8 cellular contexts compared by ENCODE assay signal in the genomic region with DNA sequence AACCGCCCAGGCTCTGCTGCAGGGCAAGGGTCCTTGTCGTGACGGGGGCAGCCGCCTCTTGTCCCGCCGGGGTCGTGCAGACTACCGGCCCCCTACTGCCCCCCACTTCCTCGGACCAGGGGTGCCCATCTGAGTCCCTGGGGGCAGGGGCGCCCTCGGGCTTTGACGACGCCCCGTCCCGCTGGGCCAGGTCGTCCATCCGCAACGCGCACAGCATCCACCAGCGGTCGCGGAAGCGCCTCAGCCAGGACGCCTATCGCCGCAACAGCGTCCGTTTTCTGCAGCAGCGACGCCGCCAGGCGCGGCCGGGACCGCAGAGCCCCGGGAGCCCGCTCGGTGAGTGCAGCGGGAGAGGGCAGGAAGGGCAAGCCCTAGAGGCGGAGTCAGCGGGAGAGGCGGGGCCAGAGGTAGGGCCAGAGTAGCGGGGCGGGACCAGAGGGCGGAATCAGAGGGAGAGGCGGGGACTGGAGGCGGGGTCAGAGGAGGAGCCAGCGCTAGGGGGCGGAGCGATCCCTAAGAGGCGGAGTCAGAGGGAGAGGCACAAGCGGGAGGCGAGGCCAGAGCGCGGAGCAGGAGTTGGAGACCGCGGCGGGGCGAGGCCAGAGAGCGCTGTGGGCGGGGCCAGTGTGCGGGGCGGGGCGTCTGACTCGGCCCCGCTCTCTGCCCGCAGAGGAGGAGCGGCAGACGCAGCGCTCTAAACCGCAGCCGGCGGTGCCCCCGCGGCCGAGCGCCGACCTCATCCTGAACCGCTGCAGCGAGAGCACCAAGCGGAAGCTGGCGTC. TPM values are rescaled to one million over a fixed set of nuclear protein-coding genes. Genes with fewer than 3 reads are reported as not detected.
A peak's percentile ranks its signal among the peaks of the same experiment; 100 is the strongest.
DNase-seq lines count a peak whose midpoint lies in the region; ATAC-seq and TF ChIP-seq lines count a peak whose summit lies in the region.
"Not testable (repeated sequence)": the region's sequence is repeated elsewhere in the genome, so short reads cannot be mapped to it uniquely, and the experiment has no call there.

No MANE protein-coding gene starts in this region.

- H3K27ac ChIP-seq in parathyroid adenoma, thoracic aorta: not testable (repeated sequence)

- not testable (repeated sequence) for H3K27ac Mint-ChIP-seq in activated naive CD4-positive, alpha-beta T cell treated with anti-CD3 and anti-CD28 coated beads, Interleukin-2, amount 50 U/mL, for 72 hours

- not testable (repeated sequence) for H3K79me2 ChIP-seq in parathyroid adenoma

- H2AFZ ChIP-seq in parathyroid adenoma: peak overlapping the region; percentile 60

- H3K9ac ChIP-seq in parathyroid adenoma: not testable (repeated sequence)

- not testable (repeated sequence) for H3K4me3 ChIP-seq in parathyroid adenoma (ENCODE audit: low read depth, low read length)
- peak overlapping the region; percentile 63 for H3K4me3 ChIP-seq in thoracic aorta

- DNase-seq in NCI-H187 treated with DMSO at 0.1 percent for 48 hours (lab: John Stamatoyannopoulos, UW): peak; percentile 18
- peak; percentile 81 for DNase-seq in SW480 (ENCODE audit: low spot score)
- DNase-seq in activated naive CD4-positive, alpha-beta T cell treated with anti-CD3 and anti-CD28 coated beads, Interleukin-2, amount 50 U/mL, for 72 hours (ENCODE audit: low spot score in 2 of 2): peak; percentile 98 to 99
- peak; percentile 89 for DNase-seq in glomerular visceral epithelial cell (ENCODE audit: extremely low spot score)
- DNase-seq in thoracic aorta (ENCODE audit: low spot score): peak; percentile 88

- H3K9me3 ChIP-seq in parathyroid adenoma (ENCODE audit: control insufficient read depth, low read length); thoracic aorta: not testable (repeated sequence)

- TF ChIP-seq CTCF in parathyroid adenoma (IDR thresholded peaks at IDR 0.05); thoracic aorta (IDR thresholded peaks at IDR 0.05): not testable (repeated sequence)

- H3K9me3 Mint-ChIP-seq in activated naive CD4-positive, alpha-beta T cell treated with anti-CD3 and anti-CD28 coated beads, Interleukin-2, amount 50 U/mL, for 72 hours: not testable (repeated sequence)

- not testable (repeated sequence) for H3K36me3 Mint-ChIP-seq in activated naive CD4-positive, alpha-beta T cell treated with anti-CD3 and anti-CD28 coated beads, Interleukin-2, amount 50 U/mL, for 72 hours

- H3K4me2 ChIP-seq in parathyroid adenoma (ENCODE audit: low read length): not testable (repeated sequence)

- not testable (repeated sequence) for H3K36me3 ChIP-seq in parathyroid adenoma (ENCODE audit: control insufficient read depth, insufficient read depth, low read length); thoracic aorta

- ATAC-seq in GM18519 (IDR thresholded peaks at IDR 0.05; ENCODE audit: low FRiP score, unreplicated experiment): peak; percentile 69
- ATAC-seq in HG02981 (IDR thresholded peaks at IDR 0.05; ENCODE audit: unreplicated experiment): peak; percentile 86
- peak; percentile 93 to 94 for ATAC-seq in activated naive CD4-positive, alpha-beta T cell treated with anti-CD3 and anti-CD28 coated beads, Interleukin-2, amount 50 U/mL, for 72 hours
- ATAC-seq in thoracic aorta (ENCODE audit: insufficient number of reproducible peaks, low FRiP score, low read depth): peak; percentile 97

- not testable (repeated sequence) for H3K27me3 ChIP-seq in parathyroid adenoma (ENCODE audit: control insufficient read depth, insufficient read depth, low read length); thoracic aorta (replicated peaks; ENCODE audit: insufficient read depth)

- not testable (repeated sequence) for H3K4me1 ChIP-seq in parathyroid adenoma; thoracic aorta (ENCODE audit: control insufficient read depth in 1 of 2, low read depth in 2 of 2)

RNA-seq across cellular contexts. Expression of a gene that starts 14.7 kb away (rescaled TPM):
- total RNA-seq in activated naive CD4-positive, alpha-beta T cell treated with anti-CD3 and anti-CD28 coated beads, Interleukin-2, amount 50 U/mL, for 72 hours: 1 to 10 TPM; 1.4 to 3.2 TPM
- 10 to 100 TPM in 1 of 2 donors, 1 to 10 TPM in 1; 3.3 to 18.1 TPM for total RNA-seq in thoracic aorta

Comparison
In these comparisons a context has a peak if more than half of its experiments do, and no peak if none do; other contexts are left out.
1. DNase-seq: peak in every context shown above with its lines; median percentile 98 in activated naive CD4-positive, alpha-beta T cell treated with anti-CD3 and anti-CD28 coated beads, Interleukin-2, amount 50 U/mL, for 72 hours; 89 in glomerular visceral epithelial cell; 88 in thoracic aorta; 81 in SW480; 18 in NCI-H187 treated with DMSO at 0.1 percent for 48 hours.